In genomic region chr2:18588049-18588448, GRCh38 we compare ENCODE assay signal across 23 cellular contexts. TPM values are rescaled to one million over a fixed set of nuclear protein-coding genes. Genes with fewer than 3 reads are reported as not detected.
DNase-seq lines count a peak whose midpoint lies in the region; ATAC-seq and TF ChIP-seq lines count a peak whose summit lies in the region.
"Had no signal": no experiment of that assay in that cellular context is flagged by ENCODE, and none has a peak within 500 bp of the region (broad histone marks: within the 10 kb centered on the region; RNA-seq: fewer than 3 reads in every experiment).

No MANE protein-coding gene starts in this region.

- TF ChIP-seq POLR2A in IMR-90 (IDR thresholded peaks at IDR 0.05; ENCODE audit: low read depth, low read length) (no peak), esophagus muscularis mucosa (IDR thresholded peaks at IDR 0.05; ENCODE audit: low read depth) (no peak)

- H2AK5ac ChIP-seq in IMR-90 (ENCODE audit: low read depth, low read length), result no peak overlapping the region

- H2BK20ac ChIP-seq in IMR-90 (ENCODE audit: low read depth, low read length), result no peak overlapping the region

- no peak overlapping the region for H4K91ac ChIP-seq in IMR-90 (ENCODE audit: insufficient read depth, low read depth, low read length)

- H3K27ac ChIP-seq in IMR-90 (ENCODE audit: insufficient read depth, low read length) (no peak overlapping the region), esophagus muscularis mucosa (replicated peaks in 1 of 4) (no peak overlapping the region), smooth muscle cell (ENCODE audit: low read depth) (no peak overlapping the region)
- H3K27ac ChIP-seq: KMS-11 had no signal

- H3K4me1 ChIP-seq in IMR-90 (ENCODE audit: control insufficient read depth, insufficient read depth, low read length) (no peaks in the 10 kb centered on the region), esophagus muscularis mucosa (no peaks in the 10 kb centered on the region), smooth muscle cell (ENCODE audit: low read depth) (no peaks in the 10 kb centered on the region)
- H3K4me1 ChIP-seq: BE2C had no signal

- H4K20me1 ChIP-seq in IMR-90 (ENCODE audit: insufficient read depth, low read length) (no peaks in the 10 kb centered on the region), smooth muscle cell (ENCODE audit: low read depth) (no peaks in the 10 kb centered on the region)

- dilution Hi-C loops in IMR-90 (cut with HindIII; ENCODE audit: low sequenced_read_pairs, unreplicated experiment), result no loop called here

- H2BK15ac ChIP-seq in IMR-90 (ENCODE audit: low read depth, low read length), result no peak overlapping the region

- H3K9me3 ChIP-seq in IMR-90 (ENCODE audit: control insufficient read depth, insufficient read depth, low read length) (peaks cover 4% of the 10 kb centered on the region), esophagus muscularis mucosa (no peaks in the 10 kb centered on the region), smooth muscle cell (replicated peaks; ENCODE audit: low read depth) (no peaks in the 10 kb centered on the region)
- H3K9me3 ChIP-seq: BE2C had no signal

- no peak overlapping the region for H4K8ac ChIP-seq in IMR-90 (ENCODE audit: low read depth in 2 of 2, low read length in 2 of 2)

- TF ChIP-seq EP300 in esophagus muscularis mucosa (IDR thresholded peaks at IDR 0.05), result no peak

- H2AK9ac ChIP-seq in IMR-90 (replicated peaks; ENCODE audit: low read depth, low read length, poor library complexity), result no peak overlapping the region

- H3K18ac ChIP-seq in IMR-90 (ENCODE audit: low read depth, low read length), result no peak overlapping the region

- H3K14ac ChIP-seq in IMR-90 (replicated peaks; ENCODE audit: low read depth, low read length), result no peak overlapping the region

- WGBS in IMR-90 (ENCODE audit: extremely low coverage in 2 of 2, insufficient read length in 1 of 2), 2 experiments, result no CpG with 5 or more reads among the region's 1 CpG
- 88% methylated on average over 1 of the region's 1 CpG for WGBS in esophagus muscularis mucosa
- 89% methylated on average over 1 of the region's 1 CpG for WGBS in smooth muscle cell (ENCODE audit: low lambda C conversion rate)

- peak; percentile 52 for ATAC-seq in IMR-90 (ENCODE audit: low read depth)
- ATAC-seq in HG03521 (IDR thresholded peaks at IDR 0.05; ENCODE audit: unreplicated experiment), result no peak
- ATAC-seq: GM12878, GM23338, HCT116 had no signal

- no peaks in the 10 kb centered on the region for H3K36me3 ChIP-seq in IMR-90 (ENCODE audit: control insufficient read depth, insufficient read depth, low read length)
- H3K36me3 ChIP-seq in esophagus muscularis mucosa, result no peaks in the 10 kb centered on the region
- H3K36me3 ChIP-seq in smooth muscle cell (ENCODE audit: low read depth), result no peaks in the 10 kb centered on the region
- H3K36me3 ChIP-seq: BE2C had no signal

- no peaks in the 10 kb centered on the region for H3F3A ChIP-seq in smooth muscle cell (ENCODE audit: low read depth)

- in situ Hi-C loops in IMR-90 (cut with MboI; ENCODE audit: low sequenced_read_pairs), result no loop called here

- peak; percentile 5 for DNase-seq in ELR (ENCODE audit: low read depth)
- DNase-seq in IMR-90, result peak; percentile 21
- DNase-seq in fibroblast of peridontal ligament (ENCODE audit: extremely low read depth), result peak; percentile 47
- DNase-seq in esophagus muscularis mucosa (ENCODE audit: extremely low spot score), result no peak
- DNase-seq in smooth muscle cell (lab: John Stamatoyannopoulos, UW; ENCODE audit: unreplicated experiment), result no peak
- no peak for DNase-seq in GF-D8 (lab: John Stamatoyannopoulos, UW)
- DNase-seq: ACHN; BE2C; C1 segment of cervical spinal cord; CD4-positive, CD25-positive, alpha-beta regulatory T cell; CD8-positive, alpha-beta memory T cell; COR-L47; DMS 273 treated with DMSO at 0.1 percent for 48 hours; DMS53; DND-41; GDM1; HFFc6 had no signal

- no peak overlapping the region for H3K4me3 ChIP-seq in IMR-90 (ENCODE audit: insufficient read depth, low read depth, low read length)
- no peak overlapping the region for H3K4me3 ChIP-seq in esophagus muscularis mucosa
- H3K4me3 ChIP-seq in smooth muscle cell, result no peak overlapping the region
- H3K4me3 ChIP-seq: GM12878, GM23338 had no signal

- no peak overlapping the region for H2AFZ ChIP-seq in IMR-90 (replicated peaks; ENCODE audit: low read length, poor library complexity)
- H2AFZ ChIP-seq in smooth muscle cell (ENCODE audit: low read depth), result no peak overlapping the region
- H2AFZ ChIP-seq: GM23338 had no signal

- no peak overlapping the region for H4K5ac ChIP-seq in IMR-90 (ENCODE audit: low read depth, low read length)

- H3K4me2 ChIP-seq in IMR-90 (ENCODE audit: low read depth, low read length) (no peak overlapping the region), smooth muscle cell (no peak overlapping the region)
- H3K4me2 ChIP-seq: GM23338, KMS-11 had no signal

- H3K79me1 ChIP-seq in IMR-90 (ENCODE audit: low read depth in 1 of 2, low read length in 2 of 2), result no peaks in the 10 kb centered on the region

- POLR2A ChIA-PET in IMR-90 (lab: Charles Lee; ENCODE audit: unreplicated experiment), result no interaction called here

- no peak for TF ChIP-seq RAD21 in IMR-90 (IDR thresholded peaks at IDR 0.05; ENCODE audit: low read length)

- CTCF ChIA-PET in IMR-90 (lab: Yijun Ruan, JAX), result no interaction called here

- H2BK5ac ChIP-seq in IMR-90 (ENCODE audit: low read depth, low read length, poor library complexity, severe bottlenecking), result no peak overlapping the region

- peaks cover 5% of the 10 kb centered on the region for H3K9me1 ChIP-seq in IMR-90 (ENCODE audit: insufficient read depth, low read length)

- H3K27me3 ChIP-seq in IMR-90 (ENCODE audit: control insufficient read depth, insufficient read depth, low read length) (no peaks in the 10 kb centered on the region), esophagus muscularis mucosa (no peaks in the 10 kb centered on the region), smooth muscle cell (ENCODE audit: low read depth) (no peaks in the 10 kb centered on the region)
- H3K27me3 ChIP-seq: BE2C had no signal

- H3K56ac ChIP-seq in IMR-90 (ENCODE audit: extremely low read depth, insufficient read depth, low read length), result no peak overlapping the region

- H3K4ac ChIP-seq in IMR-90 (ENCODE audit: low read depth, low read length), result no peak overlapping the region

- no TSS peak for BruUV-seq in IMR-90 (replicated peaks; lab: Mats Ljungman, UMichigan)

- no peak overlapping the region for H3K23ac ChIP-seq in IMR-90 (ENCODE audit: low read depth, low read length)

- no peak overlapping the region for H3K9ac ChIP-seq in IMR-90 (ENCODE audit: low read depth, low read length)
- H3K9ac ChIP-seq in smooth muscle cell (ENCODE audit: low read depth), result no peak overlapping the region
- H3K9ac ChIP-seq: KMS-11 had no signal

- TF ChIP-seq CTCF in IMR-90 (conservative IDR thresholded peaks at IDR 0.05; ENCODE audit: low read depth, low read length), result no peak
- TF ChIP-seq CTCF in esophagus muscularis mucosa (IDR thresholded peaks at IDR 0.05), result no peak
- no peak for TF ChIP-seq CTCF in smooth muscle cell (IDR thresholded peaks at IDR 0.05; ENCODE audit: borderline replicate concordance, insufficient read depth, poor library complexity, severe bottlenecking)

- no peaks in the 10 kb centered on the region for H3K79me2 ChIP-seq in smooth muscle cell (ENCODE audit: low read depth)

- intact Hi-C loops in IMR-90 (cut with micrococcal nuclease) (no loop called here), esophagus muscularis mucosa (cut with DNase I) (no loop called here)

- H2BK120ac ChIP-seq in IMR-90 (ENCODE audit: low read depth, low read length), result no peak overlapping the region

TF ChIP-seq in IMR-90, 13 proteins besides CTCF, POLR2A, EP300 and RAD21 (continues in another document):
- TF ChIP-seq MAZ (IDR thresholded peaks at IDR 0.05; ENCODE audit: borderline replicate concordance, low read depth, low read length) (no peak), MXI1 (IDR thresholded peaks at IDR 0.05; ENCODE audit: borderline replicate concordance, low read depth, low read length) (no peak), RCOR1 (IDR thresholded peaks at IDR 0.05; ENCODE audit: insufficient replicate concordance, low read length) (no peak), MAFK (IDR thresholded peaks at IDR 0.05; ENCODE audit: low read depth, low read length) (no peak), USF2 (IDR thresholded peaks at IDR 0.05; ENCODE audit: low read depth, low read length) (no peak), SMC3 (IDR thresholded peaks at IDR 0.05; ENCODE audit: low read depth, low read length) (no peak), CEBPB (IDR thresholded peaks at IDR 0.05; ENCODE audit: low read depth, low read length) (no peak), ELK1 (IDR thresholded peaks at IDR 0.05; ENCODE audit: borderline replicate concordance, low read depth, low read length) (no peak), BHLHE40 (IDR thresholded peaks at IDR 0.05; ENCODE audit: low read depth, low read length) (no peak)

RNA-seq across cellular contexts. Expression of gene NT5C1B, which starts 1.3 kb away (rescaled TPM):
- total RNA-seq in IMR-90 (2012; rRNA removed) (not detected in 2 replicates), esophagus muscularis mucosa (under 1 TPM in 1 of 4 donors, not detected in 3; 0.42 TPM), smooth muscle cell (not detected in 2 replicates)
- polyA plus RNA-seq in IMR-90 (2012; rRNA removed) (not detected in 2 replicates), smooth muscle cell (0.13 TPM in 1 of 2 replicates, not detected in the other)
- not detected in 2 replicates for polyA plus RNA-seq in IMR-90 (2012; cell fraction: cytosol; rRNA removed)
- polyA plus RNA-seq in IMR-90 (2012; cell fraction: nucleus; rRNA removed; ENCODE audit: low replicate concordance), result not detected in 2 replicates
- total RNA-seq: A172; CD4-positive, CD25-positive, alpha-beta regulatory T cell; CD8-positive, alpha-beta memory T cell; GM12878; GM23338; HFFc6 had no signal
- polyA plus RNA-seq: GM23338 had no signal

RNA-seq across cellular contexts. Expression of gene RDH14, which starts 27.6 kb away (rescaled TPM):
- total RNA-seq in IMR-90 (2012; rRNA removed), result 12.2 TPM in 2 replicates
- polyA plus RNA-seq in IMR-90 (2012; rRNA removed), result 10.2 and 11.9 TPM in 2 replicates
- 5.1 and 9.2 TPM in 2 replicates for polyA plus RNA-seq in IMR-90 (2012; cell fraction: cytosol; rRNA removed)
- polyA plus RNA-seq in IMR-90 (2012; cell fraction: nucleus; rRNA removed; ENCODE audit: low replicate concordance), result 4.1 and 9.7 TPM in 2 replicates
- total RNA-seq in esophagus muscularis mucosa, result 10 to 100 TPM; 56.9 to 72.2 (median 65.1) TPM
- total RNA-seq in smooth muscle cell, result 26.2 and 26.3 TPM in 2 replicates
- polyA plus RNA-seq in smooth muscle cell, result 24.5 and 30.4 TPM in 2 replicates

Comparison
In these comparisons a context has a peak if more than half of its experiments do, and no peak if none do; other contexts are left out.
1. DNase-seq: peak in ELR (single experiment), IMR-90 (single experiment) and fibroblast of peridontal ligament (single experiment); none in esophagus muscularis mucosa (single experiment), smooth muscle cell (single experiment) and GF-D8 (single experiment).